Comparison of ENCODE assay signal across 16 cellular contexts in the genomic region with DNA sequence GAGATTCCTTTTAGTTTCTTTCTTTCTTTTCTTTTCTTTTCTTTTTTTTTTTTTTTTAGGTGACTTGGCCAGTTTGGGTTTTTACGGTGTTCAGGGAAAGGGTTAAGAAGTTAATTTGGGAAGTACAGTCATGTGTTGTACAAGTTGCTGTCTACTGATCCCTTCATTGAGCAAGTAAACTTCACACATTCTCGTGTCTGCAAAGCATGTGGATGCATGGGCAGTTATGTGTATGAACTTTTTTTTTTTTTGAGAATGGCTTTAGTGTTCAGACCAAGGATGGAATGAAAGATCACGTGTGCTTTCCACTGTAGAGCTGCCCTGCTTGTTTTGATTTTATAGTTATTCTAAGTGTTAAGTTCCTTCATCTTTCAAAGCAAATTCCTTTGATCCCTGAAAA.
A peak's percentile ranks its signal among the peaks of the same experiment; 100 is the strongest.
DNase-seq lines count a peak whose midpoint lies in the region; ATAC-seq, FAIRE-seq and TF ChIP-seq lines count a peak whose summit lies in the region.
"Had no signal": no experiment of that assay in that cellular context is flagged by ENCODE, and none has a peak within 500 bp of the region (broad histone marks: within the 10 kb centered on the region; RNA-seq: fewer than 3 reads in every experiment).

No MANE protein-coding gene starts in this region.

- FAIRE-seq in keratinocyte (lab: Jason Lieb, UNC), result no peak

- H3K36me3 Mint-ChIP-seq in MCF 10A (ENCODE audit: insufficient read depth, unreplicated experiment), result peaks cover 7% of the 10 kb centered on the region
- H3K36me3 Mint-ChIP-seq: activated CD4-positive, alpha-beta memory T cell treated with anti-CD3 and anti-CD28 coated beads for 36 hours had no signal

- H3K4me3 Mint-ChIP-seq in MCF 10A (ENCODE audit: unreplicated experiment), result peak overlapping the region; percentile 69
- H3K4me3 Mint-ChIP-seq: activated CD4-positive, alpha-beta memory T cell treated with anti-CD3 and anti-CD28 coated beads for 36 hours; naive B cell had no signal

- dilution Hi-C loops in keratinocyte (cut with MboI; ENCODE audit: extremely low pct_ligation_motif_present, low sequenced_read_pairs), result no loop called here

- peaks cover 73% of the 10 kb centered on the region for H3K79me2 ChIP-seq in keratinocyte (ENCODE audit: control insufficient read depth, insufficient read depth, low read length)

- peak overlapping the region; percentile 65 for H3K9ac ChIP-seq in keratinocyte (ENCODE audit: control insufficient read depth, extremely low read depth, insufficient read depth, low read length)

- intact Hi-C loops in MCF 10A (cut with micrococcal nuclease) (loop anchor here (2.0 kb wide), 1 partner anchor 225 kb away; no protein-coding TSS in a partner anchor), tibial artery (cut with DNase I; ENCODE audit: low total_unique reads) (no loop called here)

- TF ChIP-seq CTCF in MCF 10A (IDR thresholded peaks at IDR 0.05; ENCODE audit: unreplicated experiment), result no peak
- no peak for TF ChIP-seq CTCF in keratinocyte (optimal IDR thresholded peaks at IDR 0.05 in 1 of 3, IDR thresholded peaks at IDR 0.05 in 1 of 3, conservative IDR thresholded peaks at IDR 0.05 in 1 of 3; ENCODE audit: extremely low read depth in 1 of 3, insufficient read depth in 2 of 3, low read length in 3 of 3)
- TF ChIP-seq CTCF in tibial artery (IDR thresholded peaks at IDR 0.05), result no peak
- TF ChIP-seq CTCF in GM13977 (IDR thresholded peaks at IDR 0.05; ENCODE audit: extremely low read depth, insufficient read depth, missing control alignments), result no peak

- H3K27ac Mint-ChIP-seq in MCF 10A (ENCODE audit: low read depth, unreplicated experiment), result peak overlapping the region; percentile 89
- H3K27ac Mint-ChIP-seq: activated CD4-positive, alpha-beta memory T cell treated with anti-CD3 and anti-CD28 coated beads for 36 hours had no signal

- H3K4me1 Mint-ChIP-seq in MCF 10A (ENCODE audit: insufficient read depth, unreplicated experiment), result peaks cover 46% of the 10 kb centered on the region

- in situ Hi-C loops in GM13977 (cut with MboI; ENCODE audit: low pct_unique_long_range_greater_than_20kb, low sequenced_read_pairs, unreplicated experiment), result no loop called here

- BruUV-seq in MCF 10A (replicated peaks; lab: Mats Ljungman, UMichigan), result no TSS peak

- H3K4me3 ChIP-seq in keratinocyte (ENCODE audit: control insufficient read depth in 2 of 3, extremely low read depth in 1 of 3, insufficient read depth in 2 of 3, low read depth in 1 of 3, low read length in 3 of 3) (no peak overlapping the region), tibial artery (peak overlapping the region in 1 of 2 donors; percentile 22)
- H3K4me3 ChIP-seq: right lobe of liver had no signal

- no peaks in the 10 kb centered on the region for H3K27me3 Mint-ChIP-seq in MCF 10A (ENCODE audit: insufficient read depth, unreplicated experiment)

- CTCF ChIA-PET in MCF 10A (lab: Yijun Ruan, JAX), result interaction anchor here (0.6 to 4.9 kb wide), 5 partner anchors 13 to 433 kb away, joined by 3 to 36 read pairs (median 3); no protein-coding TSS in a partner anchor

- H3K36me3 ChIP-seq in keratinocyte (ENCODE audit: control insufficient read depth in 2 of 2, extremely low read depth in 1 of 2, insufficient read depth in 2 of 2, low read length in 2 of 2), result no peaks in the 10 kb centered on the region
- no peaks in the 10 kb centered on the region for H3K36me3 ChIP-seq in tibial artery
- H3K36me3 ChIP-seq: right lobe of liver had no signal

- H3K9me3 ChIP-seq in keratinocyte (ENCODE audit: control insufficient read depth, low read depth, low read length) (no peaks in the 10 kb centered on the region), tibial artery (no peaks in the 10 kb centered on the region)
- H3K9me3 ChIP-seq: right lobe of liver had no signal

- H3K27me3 ChIP-seq in keratinocyte (ENCODE audit: control insufficient read depth, extremely low read depth, insufficient read depth, low read length) (no peaks in the 10 kb centered on the region), tibial artery (no peaks in the 10 kb centered on the region)
- H3K27me3 ChIP-seq: right lobe of liver had no signal

- no peaks in the 10 kb centered on the region for H4K20me1 ChIP-seq in keratinocyte (ENCODE audit: control insufficient read depth, extremely low read depth, insufficient read depth, low read length)

- POLR2A ChIA-PET in MCF 10A (lab: Yijun Ruan, JAX), result interaction anchor here (0.6 to 6.3 kb wide), 16 partner anchors 9 to 229 kb away, joined by 3 to 148 read pairs (median 16); a partner anchor contains a TSS

- H3K27ac ChIP-seq in keratinocyte (ENCODE audit: control insufficient read depth, insufficient read depth, low read length), result peak overlapping the region; percentile 89
- H3K27ac ChIP-seq in tibial artery, result peak overlapping the region; percentile 78 to 89
- H3K27ac ChIP-seq: right lobe of liver had no signal

- H2AFZ ChIP-seq in keratinocyte (ENCODE audit: control insufficient read depth, low read length), result no peak overlapping the region

- peak overlapping the region; percentile 95 for H3K4me2 ChIP-seq in keratinocyte (ENCODE audit: control insufficient read depth, extremely low read depth, insufficient read depth, low read depth, low read length)

- ATAC-seq in HG03469 (IDR thresholded peaks at IDR 0.05; ENCODE audit: unreplicated experiment), result no peak

- H3K9me3 Mint-ChIP-seq in MCF 10A (ENCODE audit: unreplicated experiment), result peaks cover 6% of the 10 kb centered on the region
- H3K9me3 Mint-ChIP-seq: activated CD4-positive, alpha-beta memory T cell treated with anti-CD3 and anti-CD28 coated beads for 36 hours had no signal

- H3K4me1 ChIP-seq in keratinocyte (ENCODE audit: control insufficient read depth, extremely low read depth, insufficient read depth, low read length) (peaks cover 42% of the 10 kb centered on the region), tibial artery (peaks cover 4 to 100% (median 72%) of the 10 kb centered on the region in 4 donors)
- H3K4me1 ChIP-seq: right lobe of liver had no signal

- peaks cover 2% of the 10 kb centered on the region for H3K9me1 ChIP-seq in keratinocyte (ENCODE audit: control insufficient read depth, extremely low read depth, insufficient read depth, low read length)

- DNase-seq in SIG-M5 treated with dmso at 0.1 percent for 504 hours (lab: John Stamatoyannopoulos, UW; ENCODE audit: unreplicated experiment) (peak; percentile 39), SIG-M5 (lab: John Stamatoyannopoulos, UW) (no peak), MCF 10A (ENCODE audit: unreplicated experiment) (no peak), keratinocyte (ENCODE audit: low read depth, low spot score) (no peak), tibial artery (no peak), GM13977 (ENCODE audit: low spot score) (no peak), NCI-H748 (lab: John Stamatoyannopoulos, UW; ENCODE audit: unreplicated experiment) (no peak)
- DNase-seq: 8988T; activated CD4-positive, alpha-beta memory T cell treated with anti-CD3 and anti-CD28 coated beads for 36 hours; islet precursor cell; naive B cell; NCI-H1417 treated with DMSO at 0.1 percent for 48 hours; NCI-H510A treated with DMSO at 0.1 percent for 48 hours; right lobe of liver; T1000 had no signal
